ENCODE assay signal across 1 cellular context in genomic region chr6:28161410-28162079, GRCh38.
TF ChIP-seq lines count a peak whose summit lies in the region.

No MANE protein-coding gene starts in this region.

TF ChIP-seq in HEK293, 187 proteins besides CTCF, POLR2A, EP300 and RAD21 (continued from another document):
- no peak for TF ChIP-seq ZSCAN18 (tag by site-specific recombination; IDR thresholded peaks at IDR 0.05)
- TF ChIP-seq ZNF768 (tag by site-specific recombination; IDR thresholded peaks at IDR 0.05), result no peak
- TF ChIP-seq ZNF16 (tag by site-specific recombination; IDR thresholded peaks at IDR 0.05; ENCODE audit: low read depth), result no peak
- peak; percentile 98 for TF ChIP-seq ELK4 (IDR thresholded peaks at IDR 0.05; ENCODE audit: borderline replicate concordance, low read depth, low read length)
- TF ChIP-seq ZNF10 (tag by site-specific recombination; IDR thresholded peaks at IDR 0.05), result no peak
- TF ChIP-seq KLF7 (tag by site-specific recombination; IDR thresholded peaks at IDR 0.05; ENCODE audit: borderline replicate concordance), result no peak
- TF ChIP-seq ZNF239 (tag by site-specific recombination; IDR thresholded peaks at IDR 0.05), result no peak
- TF ChIP-seq ZNF830 (tag by site-specific recombination; IDR thresholded peaks at IDR 0.05; ENCODE audit: low read depth), result no peak
- no peak for TF ChIP-seq ZNF585B (tag by site-specific recombination; IDR thresholded peaks at IDR 0.05)
- no peak for TF ChIP-seq ZFP3 (tag by site-specific recombination; IDR thresholded peaks at IDR 0.05; ENCODE audit: low read depth)
- TF ChIP-seq ZNF350 (tag by site-specific recombination; IDR thresholded peaks at IDR 0.05), result no peak
- TF ChIP-seq ZBTB1 (tag by site-specific recombination; IDR thresholded peaks at IDR 0.05), result no peak
- no peak for TF ChIP-seq ZNF473 (tag by site-specific recombination; IDR thresholded peaks at IDR 0.05)
- no peak for TF ChIP-seq ZNF426 (tag by site-specific recombination; IDR thresholded peaks at IDR 0.05)
- no peak for TF ChIP-seq ZNF184 (tag by site-specific recombination; IDR thresholded peaks at IDR 0.05)
- TF ChIP-seq ZNF623 (tag by site-specific recombination; IDR thresholded peaks at IDR 0.05), result no peak
- TF ChIP-seq ZNF391 (tag by site-specific recombination; IDR thresholded peaks at IDR 0.05; ENCODE audit: borderline replicate concordance, low read depth), result no peak
- no peak for TF ChIP-seq FEZF1 (tag by site-specific recombination; IDR thresholded peaks at IDR 0.05)
- no peak for TF ChIP-seq GLIS1 (tag by site-specific recombination; IDR thresholded peaks at IDR 0.05)
- no peak for TF ChIP-seq ZNF366 (tag by site-specific recombination; conservative IDR thresholded peaks at IDR 0.05)
- no peak for TF ChIP-seq ZNF175 (tag by site-specific recombination; IDR thresholded peaks at IDR 0.05)
- no peak for TF ChIP-seq ZNF140 (tag by site-specific recombination; IDR thresholded peaks at IDR 0.05)
- no peak; the same call in 1 of the 2 replicates for TF ChIP-seq ZSCAN30 (tag by site-specific recombination; IDR thresholded peaks at IDR 0.05)
- no peak for TF ChIP-seq ZNF529 (tag by site-specific recombination; IDR thresholded peaks at IDR 0.05; ENCODE audit: insufficient replicate concordance)
- peak; percentile 99 for TF ChIP-seq ZNF518A (tag by site-specific recombination; conservative IDR thresholded peaks at IDR 0.05; ENCODE audit: low read depth)
- peak; percentile 66; the same call in 1 of the 2 replicates for TF ChIP-seq KLF9 (tag by site-specific recombination; IDR thresholded peaks at IDR 0.05; ENCODE audit: low read depth)
- no peak for TF ChIP-seq ZNF555 (tag by site-specific recombination; conservative IDR thresholded peaks at IDR 0.05)
- TF ChIP-seq ZEB2 (tag by site-specific recombination; IDR thresholded peaks at IDR 0.05), result peak; percentile 36; the same call in 1 of the 2 replicates
- TF ChIP-seq, protein P1, sequence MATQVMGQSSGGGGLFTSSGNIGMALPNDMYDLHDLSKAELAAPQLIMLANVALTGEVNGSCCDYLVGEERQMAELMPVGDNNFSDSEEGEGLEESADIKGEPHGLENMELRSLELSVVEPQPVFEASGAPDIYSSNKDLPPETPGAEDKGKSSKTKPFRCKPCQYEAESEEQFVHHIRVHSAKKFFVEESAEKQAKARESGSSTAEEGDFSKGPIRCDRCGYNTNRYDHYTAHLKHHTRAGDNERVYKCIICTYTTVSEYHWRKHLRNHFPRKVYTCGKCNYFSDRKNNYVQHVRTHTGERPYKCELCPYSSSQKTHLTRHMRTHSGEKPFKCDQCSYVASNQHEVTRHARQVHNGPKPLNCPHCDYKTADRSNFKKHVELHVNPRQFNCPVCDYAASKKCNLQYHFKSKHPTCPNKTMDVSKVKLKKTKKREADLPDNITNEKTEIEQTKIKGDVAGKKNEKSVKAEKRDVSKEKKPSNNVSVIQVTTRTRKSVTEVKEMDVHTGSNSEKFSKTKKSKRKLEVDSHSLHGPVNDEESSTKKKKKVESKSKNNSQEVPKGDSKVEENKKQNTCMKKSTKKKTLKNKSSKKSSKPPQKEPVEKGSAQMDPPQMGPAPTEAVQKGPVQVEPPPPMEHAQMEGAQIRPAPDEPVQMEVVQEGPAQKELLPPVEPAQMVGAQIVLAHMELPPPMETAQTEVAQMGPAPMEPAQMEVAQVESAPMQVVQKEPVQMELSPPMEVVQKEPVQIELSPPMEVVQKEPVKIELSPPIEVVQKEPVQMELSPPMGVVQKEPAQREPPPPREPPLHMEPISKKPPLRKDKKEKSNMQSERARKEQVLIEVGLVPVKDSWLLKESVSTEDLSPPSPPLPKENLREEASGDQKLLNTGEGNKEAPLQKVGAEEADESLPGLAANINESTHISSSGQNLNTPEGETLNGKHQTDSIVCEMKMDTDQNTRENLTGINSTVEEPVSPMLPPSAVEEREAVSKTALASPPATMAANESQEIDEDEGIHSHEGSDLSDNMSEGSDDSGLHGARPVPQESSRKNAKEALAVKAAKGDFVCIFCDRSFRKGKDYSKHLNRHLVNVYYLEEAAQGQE (tag by site-specific recombination; IDR thresholded peaks at IDR 0.05), result no peak
- no peak for TF ChIP-seq HOXA7 (CRISPR knock-in tag; IDR thresholded peaks at IDR 0.05; ENCODE audit: borderline replicate concordance)
- peak; percentile 86 for TF ChIP-seq KLF8 (tag by site-specific recombination; IDR thresholded peaks at IDR 0.05)
- TF ChIP-seq ZNF292 (tag by site-specific recombination; IDR thresholded peaks at IDR 0.05; ENCODE audit: borderline replicate concordance, low read depth), result no peak
- TF ChIP-seq YY1 (tag by site-specific recombination; IDR thresholded peaks at IDR 0.05), result no peak
- TF ChIP-seq ZNF223 (tag by site-specific recombination; IDR thresholded peaks at IDR 0.05), result no peak
- TF ChIP-seq, protein P2, sequence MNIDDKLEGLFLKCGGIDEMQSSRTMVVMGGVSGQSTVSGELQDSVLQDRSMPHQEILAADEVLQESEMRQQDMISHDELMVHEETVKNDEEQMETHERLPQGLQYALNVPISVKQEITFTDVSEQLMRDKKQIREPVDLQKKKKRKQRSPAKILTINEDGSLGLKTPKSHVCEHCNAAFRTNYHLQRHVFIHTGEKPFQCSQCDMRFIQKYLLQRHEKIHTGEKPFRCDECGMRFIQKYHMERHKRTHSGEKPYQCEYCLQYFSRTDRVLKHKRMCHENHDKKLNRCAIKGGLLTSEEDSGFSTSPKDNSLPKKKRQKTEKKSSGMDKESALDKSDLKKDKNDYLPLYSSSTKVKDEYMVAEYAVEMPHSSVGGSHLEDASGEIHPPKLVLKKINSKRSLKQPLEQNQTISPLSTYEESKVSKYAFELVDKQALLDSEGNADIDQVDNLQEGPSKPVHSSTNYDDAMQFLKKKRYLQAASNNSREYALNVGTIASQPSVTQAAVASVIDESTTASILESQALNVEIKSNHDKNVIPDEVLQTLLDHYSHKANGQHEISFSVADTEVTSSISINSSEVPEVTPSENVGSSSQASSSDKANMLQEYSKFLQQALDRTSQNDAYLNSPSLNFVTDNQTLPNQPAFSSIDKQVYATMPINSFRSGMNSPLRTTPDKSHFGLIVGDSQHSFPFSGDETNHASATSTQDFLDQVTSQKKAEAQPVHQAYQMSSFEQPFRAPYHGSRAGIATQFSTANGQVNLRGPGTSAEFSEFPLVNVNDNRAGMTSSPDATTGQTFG (tag by site-specific recombination; IDR thresholded peaks at IDR 0.05; ENCODE audit: borderline replicate concordance), result no peak
- no peak for TF ChIP-seq ZNF677 (tag by site-specific recombination; IDR thresholded peaks at IDR 0.05)
- TF ChIP-seq SCRT2 (tag by site-specific recombination; IDR thresholded peaks at IDR 0.05), result peak; percentile 81
- TF ChIP-seq, protein P3, sequence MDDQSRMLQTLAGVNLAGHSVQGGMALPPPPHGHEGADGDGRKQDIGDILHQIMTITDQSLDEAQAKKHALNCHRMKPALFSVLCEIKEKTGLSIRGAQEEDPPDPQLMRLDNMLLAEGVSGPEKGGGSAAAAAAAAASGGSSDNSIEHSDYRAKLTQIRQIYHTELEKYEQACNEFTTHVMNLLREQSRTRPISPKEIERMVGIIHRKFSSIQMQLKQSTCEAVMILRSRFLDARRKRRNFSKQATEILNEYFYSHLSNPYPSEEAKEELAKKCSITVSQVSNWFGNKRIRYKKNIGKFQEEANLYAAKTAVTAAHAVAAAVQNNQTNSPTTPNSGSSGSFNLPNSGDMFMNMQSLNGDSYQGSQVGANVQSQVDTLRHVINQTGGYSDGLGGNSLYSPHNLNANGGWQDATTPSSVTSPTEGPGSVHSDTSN (CRISPR knock-in tag; IDR thresholded peaks at IDR 0.05), result 0 out of 2 replicates have a peak, but pooled peaks have one; percentile 42
- peak; percentile 58 for TF ChIP-seq SP7 (tag by site-specific recombination; IDR thresholded peaks at IDR 0.05)
- peak; percentile 94 for TF ChIP-seq SP3 (tag by site-specific recombination; IDR thresholded peaks at IDR 0.05)
- TF ChIP-seq ZBTB17 (tag by site-specific recombination; IDR thresholded peaks at IDR 0.05), result peak; percentile 95
- TF ChIP-seq EGR2 (tag by site-specific recombination; IDR thresholded peaks at IDR 0.05; ENCODE audit: low read depth), result no peak
- no peak for TF ChIP-seq ZNF549 (tag by site-specific recombination; IDR thresholded peaks at IDR 0.05)
- TF ChIP-seq ZNF548 (tag by site-specific recombination; IDR thresholded peaks at IDR 0.05), result no peak
- peak; percentile 48; the same call in 1 of the 2 replicates for TF ChIP-seq ZXDB (tag by site-specific recombination; IDR thresholded peaks at IDR 0.05)
- no peak for TF ChIP-seq ZNF654 (tag by site-specific recombination; IDR thresholded peaks at IDR 0.05; ENCODE audit: low read depth)
- TF ChIP-seq ZBTB20 (tag by site-specific recombination; IDR thresholded peaks at IDR 0.05), result peak; percentile 68
- TF ChIP-seq ZNF514 (tag by site-specific recombination; IDR thresholded peaks at IDR 0.05), result no peak
- no peak for TF ChIP-seq ZNF791 (tag by site-specific recombination; IDR thresholded peaks at IDR 0.05)
- no peak for TF ChIP-seq ZNF521 (tag by site-specific recombination; IDR thresholded peaks at IDR 0.05)
- TF ChIP-seq ZNF2 (tag by site-specific recombination; IDR thresholded peaks at IDR 0.05), result peak; percentile 63; the same call in 1 of the 2 replicates
TF ChIP-seq in HEK293: peak in this region for 30.
